ENCODE assay signal across 17 cellular contexts in the genomic region with DNA sequence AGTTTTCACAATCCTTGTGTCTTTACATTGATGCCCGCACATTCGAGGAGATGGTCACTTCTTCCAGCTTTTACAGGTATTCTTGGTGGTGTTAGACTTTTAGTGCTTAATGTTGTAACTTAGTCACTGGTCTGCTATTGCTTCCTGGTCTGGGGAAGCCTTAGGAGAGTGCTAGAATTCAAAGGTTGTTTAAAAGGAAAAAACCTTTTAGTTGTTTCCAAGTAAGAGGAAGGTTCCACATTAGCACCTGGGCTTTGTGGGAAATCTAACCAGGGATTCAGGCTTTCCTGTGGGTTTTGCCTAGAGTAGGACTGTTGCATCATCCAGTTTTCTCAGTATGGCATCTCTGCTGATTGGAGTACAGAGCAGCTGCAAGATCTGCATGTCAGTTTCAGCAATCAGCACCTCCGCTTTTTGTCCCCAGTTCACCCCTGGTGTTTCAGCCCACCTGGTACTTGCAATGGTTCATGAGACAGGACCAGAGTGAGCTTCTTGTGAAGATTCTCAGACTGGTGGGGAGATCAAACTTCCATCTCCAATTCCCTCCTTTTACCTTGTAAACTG. TPM values are rescaled to one million over a fixed set of nuclear protein-coding genes. Genes with fewer than 3 reads are reported as not detected.
A peak's percentile ranks its signal among the peaks of the same experiment; 100 is the strongest.
DNase-seq lines count a peak whose midpoint lies in the region; ATAC-seq and TF ChIP-seq lines count a peak whose summit lies in the region.
"Had no signal": no experiment of that assay in that cellular context is flagged by ENCODE, and none has a peak within 500 bp of the region (broad histone marks: within the 10 kb centered on the region; RNA-seq: fewer than 3 reads in every experiment).

No MANE protein-coding gene starts in this region.

- H3K4me1 ChIP-seq in DND-41 (ENCODE audit: insufficient read depth, low read length) (peaks cover 8% of the 10 kb centered on the region), OCI-LY1 (ENCODE audit: insufficient read depth, low read length, severe bottlenecking) (peaks cover 40% of the 10 kb centered on the region)

- TF ChIP-seq RAD21 in Ishikawa (IDR thresholded peaks at IDR 0.05; ENCODE audit: low read depth) = no peak

- H3F3A ChIP-seq in OCI-LY1 (ENCODE audit: insufficient read depth, low read length) = peaks cover 7% of the 10 kb centered on the region

- peak; percentile 18 for DNase-seq in DND-41
- DNase-seq in left colon = no peak
- DNase-seq in GM10266 (ENCODE audit: extremely low spot score) = no peak
- no peak for DNase-seq in AML-193 (lab: John Stamatoyannopoulos, UW)
- DNase-seq in SKM-1 treated with dmso at 0.1 percent for 144 hours (lab: John Stamatoyannopoulos, UW; ENCODE audit: unreplicated experiment) = no peak
- DNase-seq: DMS 273 treated with DMSO at 0.1 percent for 48 hours, NCI-H1105 treated with DMSO at 0.1 percent for 48 hours, NCI-H1930, NCI-H510A, OCI-M1, RPMI8226, SK-N-SH had no signal

- H3K27ac ChIP-seq in DND-41 (ENCODE audit: low read length) = no peak overlapping the region
- H3K27ac ChIP-seq in OCI-LY1 (ENCODE audit: low read depth, low read length, poor library complexity, severe bottlenecking) = peak overlapping the region; percentile 98

- H3K9ac ChIP-seq in DND-41 (ENCODE audit: low read depth, low read length) (no peak overlapping the region), OCI-LY1 (ENCODE audit: low read length) (peak overlapping the region; percentile 42)
- H3K9ac ChIP-seq: SK-N-SH had no signal

- H3K27me3 ChIP-seq in DND-41 (ENCODE audit: insufficient read depth, low read length, poor library complexity) = no peaks in the 10 kb centered on the region
- H3K27me3 ChIP-seq in OCI-LY1 (ENCODE audit: insufficient read depth, low read length) = no peaks in the 10 kb centered on the region

- peaks cover 10% of the 10 kb centered on the region for H3K9me3 ChIP-seq in DND-41 (ENCODE audit: insufficient read depth, low read length, severe bottlenecking)
- peaks cover 4% of the 10 kb centered on the region; the same call in 1 of the 2 replicates for H3K9me3 ChIP-seq in OCI-LY1 (ENCODE audit: low read length)
- H3K9me3 ChIP-seq: SK-N-SH had no signal

- ATAC-seq in DND-41 (ENCODE audit: insufficient read depth, low read depth) (0 out of 3 replicates have a peak, but pooled peaks have one; percentile 27), left colon (peak; percentile 79), HG02981 (IDR thresholded peaks at IDR 0.05; ENCODE audit: unreplicated experiment) (no peak)
- ATAC-seq: HCT116 had no signal

- H3K79me2 ChIP-seq in DND-41 (ENCODE audit: insufficient read depth, low read length) (no peaks in the 10 kb centered on the region), OCI-LY1 (ENCODE audit: insufficient read depth, low read length) (no peaks in the 10 kb centered on the region)

- no peaks in the 10 kb centered on the region for H4K20me1 ChIP-seq in DND-41 (ENCODE audit: insufficient read depth, low read length)
- H4K20me1 ChIP-seq in OCI-LY1 (ENCODE audit: insufficient read depth, low read length) = no peaks in the 10 kb centered on the region

- H3K4me2 ChIP-seq in DND-41 (ENCODE audit: insufficient read depth, low read length) (no peak overlapping the region), OCI-LY1 (ENCODE audit: low read length) (0 out of 2 replicates have a peak overlapping the region, but pooled peaks have one; percentile 18)
- H3K4me2 ChIP-seq: SK-N-SH had no signal

- no peak for TF ChIP-seq EP300 in Ishikawa (IDR thresholded peaks at IDR 0.05; ENCODE audit: borderline replicate concordance)

- TF ChIP-seq CTCF in DND-41 (IDR thresholded peaks at IDR 0.05; ENCODE audit: borderline replicate concordance, extremely low read depth, low read length, poor library complexity, severe bottlenecking) (no peak), OCI-LY1 (IDR thresholded peaks at IDR 0.05; ENCODE audit: low read length) (no peak), GM10266 (IDR thresholded peaks at IDR 0.05; ENCODE audit: control insufficient read depth, insufficient read depth, low read depth, missing control alignments) (no peak)

- H3K36me3 ChIP-seq in DND-41 (ENCODE audit: insufficient read depth, low read length) (no peaks in the 10 kb centered on the region), OCI-LY1 (ENCODE audit: insufficient read depth, low read length) (no peaks in the 10 kb centered on the region)

- H2AFZ ChIP-seq in DND-41 (ENCODE audit: low read depth, low read length) (no peak overlapping the region), OCI-LY1 (ENCODE audit: low read length) (no peak overlapping the region)

- H3K4me3 ChIP-seq in DND-41 (ENCODE audit: low read depth in 1 of 2, low read length in 2 of 2) (no peak overlapping the region), OCI-LY1 (ENCODE audit: low read depth, low read length, poor library complexity, severe bottlenecking) (no peak overlapping the region)

- H3K9me2 ChIP-seq in OCI-LY1 (ENCODE audit: low read depth, low read length) = no peaks in the 10 kb centered on the region
- H3K9me2 ChIP-seq: SK-N-SH had no signal

- intact Hi-C loops in left colon (cut with DNase I, micrococcal nuclease) = no loop called here

TF ChIP-seq in Ishikawa, 13 proteins besides CTCF, POLR2A, EP300 and RAD21:
- TF ChIP-seq YY1 (IDR thresholded peaks at IDR 0.05; ENCODE audit: low read depth) = no peak
- peak; percentile 31; the same call in 1 of the 2 replicates for TF ChIP-seq CEBPB (IDR thresholded peaks at IDR 0.05)

RNA-seq across cellular contexts. Expression of a gene that starts 44.0 kb away (rescaled TPM):
- total RNA-seq in left colon = 10 to 100 TPM; 58.0 to 65.5 TPM
- total RNA-seq: HT1080 had no signal
